Comparison of ENCODE assay signal across 9 cellular contexts in the genomic region with DNA sequence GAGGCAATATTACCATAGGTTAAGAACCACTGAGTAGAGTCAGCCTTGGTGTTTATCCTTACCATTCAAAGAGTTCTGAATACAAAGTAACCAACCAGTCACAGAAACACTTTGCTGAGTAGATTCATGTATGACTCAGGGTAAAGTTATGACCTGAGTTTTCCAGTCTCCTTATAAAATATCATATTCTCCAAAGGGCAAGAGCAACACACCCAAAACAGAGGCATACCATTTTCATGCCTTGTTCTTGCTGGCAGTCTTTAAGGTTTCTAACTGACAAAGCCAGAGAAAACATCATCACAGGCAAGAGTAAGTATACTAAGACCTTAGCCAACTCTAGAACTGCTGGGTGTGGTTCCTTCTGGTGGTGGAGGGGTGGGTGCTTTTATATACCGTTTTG. TPM values are rescaled to one million over a fixed set of nuclear protein-coding genes. Genes with fewer than 3 reads are reported as not detected.
A peak's percentile ranks its signal among the peaks of the same experiment; 100 is the strongest.
DNase-seq lines count a peak whose midpoint lies in the region; ATAC-seq and TF ChIP-seq lines count a peak whose summit lies in the region.
"Had no signal": no experiment of that assay in that cellular context is flagged by ENCODE, and none has a peak within 500 bp of the region (broad histone marks: within the 10 kb centered on the region; RNA-seq: fewer than 3 reads in every experiment).

No MANE protein-coding gene starts in this region.

- 7 to 35% methylated on average over 1 of the region's 1 CpG for WGBS in sigmoid colon, 2 donors

- ATAC-seq in PC-3: peak; percentile 66
- ATAC-seq in GM23338: no peak
- no peak for ATAC-seq in HG03432 (IDR thresholded peaks at IDR 0.05; ENCODE audit: unreplicated experiment)

- H3K4me1 Mint-ChIP-seq in GM23338: peaks cover 15% of the 10 kb centered on the region

- H3F3A ChIP-seq in PC-3 (ENCODE audit: low read length, unreplicated experiment) (peaks cover 13% of the 10 kb centered on the region), GM23338 (replicated peaks; ENCODE audit: low read depth) (peaks cover 3% of the 10 kb centered on the region)

- TF ChIP-seq CTCF in PC-3 (conservative IDR thresholded peaks at IDR 0.05; ENCODE audit: low read depth, low read length) (no peak), epithelial cell of esophagus (IDR thresholded peaks at IDR 0.05; ENCODE audit: insufficient read depth, low read depth, low read length, missing control alignments) (no peak), sigmoid colon (IDR thresholded peaks at IDR 0.05) (no peak), GM23338 (conservative IDR thresholded peaks at IDR 0.05; ENCODE audit: low read depth in 2 of 2) (no peak)

- H3K9me2 ChIP-seq in PC-3 (replicated peaks; ENCODE audit: low read length) (no peaks in the 10 kb centered on the region), GM23338 (ENCODE audit: insufficient read depth) (no peaks in the 10 kb centered on the region)

- no peak for TF ChIP-seq EP300 in sigmoid colon (IDR thresholded peaks at IDR 0.05)

- peaks cover 2% of the 10 kb centered on the region; the same call in 2 of the 3 replicates for H3K36me3 Mint-ChIP-seq in GM23338 (ENCODE audit: low read depth)

- no peaks in the 10 kb centered on the region; the same call in none of the 2 replicates for H3K36me3 ChIP-seq in PC-3 (ENCODE audit: low read depth, low read length)
- H3K36me3 ChIP-seq in sigmoid colon: no peaks in the 10 kb centered on the region
- no peaks in the 10 kb centered on the region for H3K36me3 ChIP-seq in GM23338 (ENCODE audit: insufficient read depth)
- H3K36me3 ChIP-seq: SJCRH30 had no signal

- H3K27me3 Mint-ChIP-seq in GM23338 (ENCODE audit: insufficient read depth, low read depth, poor library complexity): peaks cover 13% of the 10 kb centered on the region

- H3K27me3 ChIP-seq in PC-3 (ENCODE audit: low read length): no peaks in the 10 kb centered on the region
- no peaks in the 10 kb centered on the region for H3K27me3 ChIP-seq in sigmoid colon
- no peaks in the 10 kb centered on the region for H3K27me3 ChIP-seq in GM23338 (ENCODE audit: insufficient read depth)
- H3K27me3 ChIP-seq: SJCRH30 had no signal

- TF ChIP-seq POLR2A in sigmoid colon (IDR thresholded peaks at IDR 0.05): no peak

- CTCF ChIA-PET in PC-3 (lab: Charles Lee): interaction anchor here (0.6 kb wide), 2 partner anchors 74 to 573 kb away, joined by 7 to 11 read pairs; no protein-coding TSS in a partner anchor

- H3K9me3 Mint-ChIP-seq in GM23338: peaks cover 11% of the 10 kb centered on the region

- H3K9ac ChIP-seq in PC-3 (ENCODE audit: low read length): peak overlapping the region; percentile 13

- peaks cover 4% of the 10 kb centered on the region; the same call in 1 of the 2 replicates for H4K20me1 ChIP-seq in PC-3 (ENCODE audit: low read length)
- peaks cover 30% of the 10 kb centered on the region for H4K20me1 ChIP-seq in GM23338 (replicated peaks; ENCODE audit: insufficient read depth)

- peak; percentile 71 for DNase-seq in Daoy (ENCODE audit: low read depth)
- peak; percentile 98 for DNase-seq in PC-3
- peak; percentile 91 for DNase-seq in epithelial cell of esophagus (ENCODE audit: low read depth)
- no peak for DNase-seq in sigmoid colon
- no peak for DNase-seq in GM23338 (ENCODE audit: low spot score)
- no peak for DNase-seq in NCI-H128 (lab: John Stamatoyannopoulos, UW; ENCODE audit: unreplicated experiment)
- DNase-seq: nephron progenitor cell, SJCRH30 had no signal

- H2AFZ ChIP-seq in PC-3 (ENCODE audit: low read length) (no peak overlapping the region), GM23338 (no peak overlapping the region)

- peak overlapping the region; percentile 72 for H3K4me3 ChIP-seq in PC-3 (ENCODE audit: low read length)
- H3K4me3 ChIP-seq in epithelial cell of esophagus (ENCODE audit: low read length): no peak overlapping the region
- H3K4me3 ChIP-seq in sigmoid colon: no peak overlapping the region
- H3K4me3 ChIP-seq in GM23338: no peak overlapping the region
- H3K4me3 ChIP-seq: SJCRH30 had no signal

- POLR2A ChIA-PET in PC-3 (lab: Charles Lee; ENCODE audit: unreplicated experiment): no interaction called here

- intact Hi-C loops in PC-3 (cut with micrococcal nuclease): loop anchor here (1.0 kb wide), 1 partner anchor 70 kb away; no protein-coding TSS in a partner anchor
- intact Hi-C loops in sigmoid colon (cut with DNase I): no loop called here

- H3K4me1 ChIP-seq in PC-3 (ENCODE audit: insufficient read depth, low read length) (peaks cover 61% of the 10 kb centered on the region), sigmoid colon (peaks cover 0 to 74% (median 69%) of the 10 kb centered on the region in 4 donors), GM23338 (ENCODE audit: insufficient read depth) (0 out of 2 replicates have a peak, but pooled peaks cover 11% of the 10 kb centered on the region)

- no peak overlapping the region for H3K4me3 Mint-ChIP-seq in GM23338
- H3K4me3 Mint-ChIP-seq: nephron progenitor cell had no signal

- no peak overlapping the region for H3K27ac Mint-ChIP-seq in GM23338
- H3K27ac Mint-ChIP-seq: nephron progenitor cell had no signal

- H3K9me3 ChIP-seq in PC-3 (ENCODE audit: low read length) (no peaks in the 10 kb centered on the region), sigmoid colon (no peaks in the 10 kb centered on the region)
- H3K9me3 ChIP-seq: SJCRH30 had no signal

- H3K27ac ChIP-seq in PC-3 (ENCODE audit: low read length): peak overlapping the region; percentile 81
- peak overlapping the region; percentile 40 to 98 (median 98) for H3K27ac ChIP-seq in sigmoid colon
- H3K27ac ChIP-seq in GM23338 (ENCODE audit: low read depth): no peak overlapping the region
- H3K27ac ChIP-seq: SJCRH30 had no signal

- no TSS peak for BruUV-seq in PC-3 (replicated peaks; lab: Mats Ljungman, UMichigan)

- H3K79me2 ChIP-seq in PC-3 (ENCODE audit: low read length) (peaks cover 76% of the 10 kb centered on the region), GM23338 (replicated peaks; ENCODE audit: insufficient read depth) (peaks cover 74% of the 10 kb centered on the region)

- H3K4me2 ChIP-seq in PC-3 (ENCODE audit: low read length) (peak overlapping the region; percentile 91), GM23338 (no peak overlapping the region)

TF ChIP-seq in GM23338, 12 proteins besides CTCF, POLR2A, EP300 and RAD21 (continues in another document):
- TF ChIP-seq STAT1 (IDR thresholded peaks at IDR 0.05; ENCODE audit: unreplicated experiment): no peak
- TF ChIP-seq ZNF331 (CRISPR knock-in tag; IDR thresholded peaks at IDR 0.05; ENCODE audit: low read depth): no peak
- no peak for TF ChIP-seq ZNF114 (CRISPR knock-in tag; IDR thresholded peaks at IDR 0.05)
- TF ChIP-seq, protein P1, sequence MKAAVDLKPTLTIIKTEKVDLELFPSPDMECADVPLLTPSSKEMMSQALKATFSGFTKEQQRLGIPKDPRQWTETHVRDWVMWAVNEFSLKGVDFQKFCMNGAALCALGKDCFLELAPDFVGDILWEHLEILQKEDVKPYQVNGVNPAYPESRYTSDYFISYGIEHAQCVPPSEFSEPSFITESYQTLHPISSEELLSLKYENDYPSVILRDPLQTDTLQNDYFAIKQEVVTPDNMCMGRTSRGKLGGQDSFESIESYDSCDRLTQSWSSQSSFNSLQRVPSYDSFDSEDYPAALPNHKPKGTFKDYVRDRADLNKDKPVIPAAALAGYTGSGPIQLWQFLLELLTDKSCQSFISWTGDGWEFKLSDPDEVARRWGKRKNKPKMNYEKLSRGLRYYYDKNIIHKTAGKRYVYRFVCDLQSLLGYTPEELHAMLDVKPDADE (IDR thresholded peaks at IDR 0.05): no peak
- TF ChIP-seq JUNB (IDR thresholded peaks at IDR 0.05; ENCODE audit: unreplicated experiment): no peak

RNA-seq across cellular contexts. Expression of a gene that starts 3.2 kb away (rescaled TPM):
- 36.3 and 44.4 TPM in 2 replicates for total RNA-seq in Daoy (2014; rRNA removed; shearing (Covaris generic))
- total RNA-seq in PC-3 (2014; rRNA removed) (47.2 and 51.0 TPM in 2 replicates), sigmoid colon (100 to 1,000 TPM in 3 of 4 donors, 10 to 100 TPM in 1; 97.8 to 115 (median 102) TPM)
- polyA plus RNA-seq in sigmoid colon (10 to 100 TPM in 1 of 3 donors, 1 to 10 TPM in 2; 8.4 to 16.3 (median 8.8) TPM), GM23338 (2016; fragmentation: Nextera tagmentation; extraction: Ambion mirVana) (5.2 and 6.8 TPM in 2 replicates)
- total RNA-seq in GM23338 (2014; rRNA removed; shearing (Covaris generic)): 20.4 and 24.4 TPM in 2 replicates

RNA-seq across cellular contexts. Expression of a gene that starts 13.3 kb away (rescaled TPM):
- total RNA-seq in Daoy (2014; rRNA removed; shearing (Covaris generic)): 39.0 and 56.5 TPM in 2 replicates
- total RNA-seq in PC-3 (2014; rRNA removed): 100 and 133 TPM in 2 replicates
- total RNA-seq in sigmoid colon: 100 to 1,000 TPM in 1 of 4 donors, 10 to 100 TPM in 3; 61.1 to 105 (median 93.9) TPM
- 10 to 100 TPM; 24.6 to 91.3 (median 25.2) TPM for polyA plus RNA-seq in sigmoid colon
- 150 and 162 TPM in 2 replicates for total RNA-seq in GM23338 (2014; rRNA removed; shearing (Covaris generic))
- polyA plus RNA-seq in GM23338 (2016; fragmentation: Nextera tagmentation; extraction: Ambion mirVana): 129 and 138 TPM in 2 replicates

RNA-seq across cellular contexts. Expression of a gene that starts 53.8 kb away (rescaled TPM):
- total RNA-seq in Daoy (2014; rRNA removed; shearing (Covaris generic)): 24.3 and 30.3 TPM in 2 replicates
- 57.8 and 69.0 TPM in 2 replicates for total RNA-seq in PC-3 (2014; rRNA removed)
- total RNA-seq in sigmoid colon: 10 to 100 TPM; 34.9 to 59.9 (median 47.9) TPM
- polyA plus RNA-seq in sigmoid colon: 10 to 100 TPM; 14.6 to 34.7 (median 21.0) TPM
- 61.1 and 63.2 TPM in 2 replicates for total RNA-seq in GM23338 (2014; rRNA removed; shearing (Covaris generic))
- polyA plus RNA-seq in GM23338 (2016; fragmentation: Nextera tagmentation; extraction: Ambion mirVana): 239 and 262 TPM in 2 replicates

Comparison
In these comparisons a context has a peak if more than half of its experiments do, and no peak if none do; other contexts are left out.
1. DNase-seq: peak in Daoy (single experiment), PC-3 (single experiment) and epithelial cell of esophagus (single experiment); none in sigmoid colon (single experiment), GM23338 (single experiment) and NCI-H128 (single experiment).